In genomic region chr17:81666092-81666341, GRCh38 we compare ENCODE assay signal across 8 cellular contexts. TPM values are rescaled to one million over a fixed set of nuclear protein-coding genes. Genes with fewer than 3 reads are reported as not detected.
A peak's percentile ranks its signal among the peaks of the same experiment; 100 is the strongest.
DNase-seq lines count a peak whose midpoint lies in the region; ATAC-seq and TF ChIP-seq lines count a peak whose summit lies in the region.

No MANE protein-coding gene starts in this region.

- H3K4me1 Mint-ChIP-seq in immature natural killer cell = peaks cover 28 to 37% of the 10 kb centered on the region in 2 donors
- peaks cover 73% of the 10 kb centered on the region for H3K4me1 Mint-ChIP-seq in stimulated activated naive CD8-positive, alpha-beta T cell treated with anti-CD3 and anti-CD28 coated beads, Interleukin-15, amount 100 ng/mL, for 72 hours

- no peaks in the 10 kb centered on the region for H3K9me3 Mint-ChIP-seq in immature natural killer cell
- H3K9me3 Mint-ChIP-seq in stimulated activated naive CD8-positive, alpha-beta T cell treated with anti-CD3 and anti-CD28 coated beads, Interleukin-15, amount 100 ng/mL, for 72 hours = no peaks in the 10 kb centered on the region

- WGBS in adipose tissue, 3 donors = 0 to 1% (median 0%) methylated on average over 16 of the region's 16 CpGs

- H3K4me3 Mint-ChIP-seq in immature natural killer cell = peak overlapping the region; percentile 92 to 99 (median 95)
- H3K4me3 Mint-ChIP-seq in stimulated activated naive CD8-positive, alpha-beta T cell treated with anti-CD3 and anti-CD28 coated beads, Interleukin-15, amount 100 ng/mL, for 72 hours = peak overlapping the region; percentile 92 to 97

- H3K27ac Mint-ChIP-seq in immature natural killer cell = peak overlapping the region; percentile 88 to 98 (median 94)
- H3K27ac Mint-ChIP-seq in stimulated activated naive CD8-positive, alpha-beta T cell treated with anti-CD3 and anti-CD28 coated beads, Interleukin-15, amount 100 ng/mL, for 72 hours = peak overlapping the region; percentile 85 to 94

- ATAC-seq in stimulated activated naive CD8-positive, alpha-beta T cell treated with anti-CD3 and anti-CD28 coated beads, Interleukin-15, amount 100 ng/mL, for 72 hours = no peak
- ATAC-seq in HG02759 (IDR thresholded peaks at IDR 0.05; ENCODE audit: unreplicated experiment) = no peak

- DNase-seq in NCI-H510A treated with DMSO at 0.1 percent for 48 hours (lab: John Stamatoyannopoulos, UW) (peak; percentile 71), NCI-H510A (lab: John Stamatoyannopoulos, UW) (no peak), HL-60 (ENCODE audit: low read depth in 1 of 2, low spot score in 1 of 2) (peak in 1 of 2 experiments; percentile 45), immature natural killer cell (no peak), posterior cingulate gyrus (no peak)
- no peak for DNase-seq in stimulated activated naive CD8-positive, alpha-beta T cell treated with anti-CD3 and anti-CD28 coated beads, Interleukin-15, amount 100 ng/mL, for 72 hours

- peaks cover 0 to 4% (median 0%) of the 10 kb centered on the region in 3 donors for H3K27me3 Mint-ChIP-seq in immature natural killer cell (ENCODE audit: low read depth in 3 of 3)
- no peaks in the 10 kb centered on the region for H3K27me3 Mint-ChIP-seq in stimulated activated naive CD8-positive, alpha-beta T cell treated with anti-CD3 and anti-CD28 coated beads, Interleukin-15, amount 100 ng/mL, for 72 hours

- no peak for TF ChIP-seq CTCF in HL-60 (IDR thresholded peaks at IDR 0.05; ENCODE audit: insufficient read depth, low read length)

- intact Hi-C loops in posterior cingulate gyrus (cut with DNase I) = loop anchor here (2.0 kb wide), 1 partner anchor 29 kb away; the partner anchor contains the start of genes NPLOC4 and TSPAN10

- peak overlapping the region; percentile 93 for H3K27ac ChIP-seq in HL-60 (replicated peaks)
- H3K27ac ChIP-seq in adipose tissue (ENCODE audit: low read depth, low read length) = peak overlapping the region; percentile 29

- H3K27me3 ChIP-seq in HL-60 (ENCODE audit: insufficient read depth, poor library complexity, severe bottlenecking) = no peaks in the 10 kb centered on the region

- H3K4me3 ChIP-seq in HL-60 (replicated peaks; ENCODE audit: insufficient read depth, low read length) = peak overlapping the region; percentile 93

- peaks cover 0 to 4% (median 1%) of the 10 kb centered on the region in 3 donors for H3K36me3 Mint-ChIP-seq in immature natural killer cell

RNA-seq across cellular contexts. Expression of gene OXLD1, which starts 0.4 kb away (rescaled TPM):
- polyA plus RNA-seq in adipose tissue (10 to 100 TPM; 33.5 to 51.2 (median 40.5) TPM), immature natural killer cell (10 to 100 TPM; 66.4 to 97.9 (median 93.9) TPM)

RNA-seq across cellular contexts. Expression of gene CCDC137, which starts 0.5 kb away (rescaled TPM):
- 10 to 100 TPM in 2 of 3 donors, 1 to 10 TPM in 1; 8.9 to 18.6 (median 11.3) TPM for polyA plus RNA-seq in adipose tissue
- polyA plus RNA-seq in immature natural killer cell = 10 to 100 TPM in 1 of 3 donors, 1 to 10 TPM in 2; 1.8 to 21.7 (median 6.1) TPM

RNA-seq across cellular contexts. Expression of gene PDE6G, which starts 9.7 kb away (rescaled TPM):
- 1 to 10 TPM in 1 of 3 donors, under 1 TPM in 2; 0.20 to 1.0 (median 0.45) TPM for polyA plus RNA-seq in adipose tissue
- polyA plus RNA-seq in immature natural killer cell = 10 to 100 TPM; 75.1 to 98.8 (median 81.4) TPM

RNA-seq across cellular contexts. Expression of gene ARL16, which starts 17.6 kb away (rescaled TPM):
- polyA plus RNA-seq in adipose tissue (10 to 100 TPM; 26.8 to 44.4 (median 41.1) TPM), immature natural killer cell (10 to 100 TPM; 31.1 to 75.2 (median 61.8) TPM)

RNA-seq across cellular contexts. Expression of gene HGS, which starts 17.8 kb away (rescaled TPM):
- polyA plus RNA-seq in adipose tissue = 100 to 1,000 TPM in 1 of 3 donors, 10 to 100 TPM in 2; 57.6 to 118 (median 91.6) TPM
- 10 to 100 TPM; 12.4 to 40.4 (median 17.3) TPM for polyA plus RNA-seq in immature natural killer cell

Comparison
In these comparisons a context has a peak if more than half of its experiments do, and no peak if none do; other contexts are left out.
1. RNA of gene PDE6G, which starts 9.7 kb away (polyA plus RNA-seq): 75.1 to 98.8 TPM in immature natural killer cell; 0.20 to 1.0 TPM in adipose tissue; every median in the first group is over 10 times any median in the second.